8 cellular contexts compared by ENCODE assay signal in the genomic region with DNA sequence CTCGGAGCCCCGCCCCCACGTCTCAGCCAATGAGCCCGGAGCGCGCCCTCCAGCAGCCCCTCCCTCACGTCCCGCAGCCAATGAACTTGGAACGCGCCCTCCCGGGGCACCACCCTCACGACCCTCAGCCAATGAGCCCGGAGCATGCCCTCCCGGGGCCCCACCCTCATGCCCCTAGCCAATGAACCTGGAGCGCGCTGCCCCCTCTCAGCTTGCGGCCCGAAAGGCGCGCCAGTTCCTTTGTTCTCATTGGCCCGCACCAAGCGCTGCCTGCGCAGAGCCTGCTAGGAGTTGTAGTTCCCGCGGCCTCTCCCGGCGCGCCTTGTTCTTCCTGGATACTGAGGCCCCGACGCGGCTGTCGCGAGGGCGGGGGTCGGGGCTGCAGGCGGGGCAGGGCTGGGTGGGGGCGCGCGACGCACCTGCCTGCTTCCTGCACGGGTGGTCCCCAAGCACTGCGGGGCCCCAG. TPM values are rescaled to one million over a fixed set of nuclear protein-coding genes. Genes with fewer than 3 reads are reported as not detected.
DNase-seq lines count a peak whose midpoint lies in the region; ATAC-seq and TF ChIP-seq lines count a peak whose summit lies in the region.

LRRC45 (plus strand) TSS at position 325 of the 466 bp plus-strand sequence. CDS start 339 bp downstream, outside the sequence.

- peak within 1 kb of the TSS; percentile 54 for H3K27ac ChIP-seq in colonic mucosa

- peaks cover 14% of the 10 kb centered on the region for H3K36me3 Mint-ChIP-seq in activated CD4-positive, alpha-beta T cell treated with anti-CD3 and anti-CD28 coated beads, Interleukin-2, amount 10 ng/mL, durations not matched to agents 24 days and 14 days (ENCODE audit: low read depth)

- no peaks in the 10 kb centered on the region for H3K9me3 Mint-ChIP-seq in activated CD4-positive, alpha-beta T cell treated with anti-CD3 and anti-CD28 coated beads, Interleukin-2, amount 10 ng/mL, durations not matched to agents 24 days and 14 days

- intact Hi-C loops in activated CD4-positive, alpha-beta T cell treated with anti-CD3 and anti-CD28 coated beads, Interleukin-2, amount 10 ng/mL, durations not matched to agents 24 days and 14 days (cut with micrococcal nuclease): loop anchor here (1.0 to 5.0 kb wide), 8 partner anchors 14 to 204 kb away; partner anchors contain the start of genes ALYREF, ANAPC11, ASPSCR1 and DCXR
- intact Hi-C loops in colonic mucosa (cut with DNase I): no loop called here

- ATAC-seq in GM19372 (IDR thresholded peaks at IDR 0.05; ENCODE audit: low read depth, unreplicated experiment): peak; percentile 84
- peak; percentile 87 for ATAC-seq in HG03521 (IDR thresholded peaks at IDR 0.05; ENCODE audit: unreplicated experiment)

- H3K27me3 Mint-ChIP-seq in activated CD4-positive, alpha-beta T cell treated with anti-CD3 and anti-CD28 coated beads, Interleukin-2, amount 10 ng/mL, durations not matched to agents 24 days and 14 days: no peaks in the 10 kb centered on the region

- peak within 1 kb of the TSS; percentile 90 to 94 for H3K9ac ChIP-seq in colonic mucosa (ENCODE audit: low read depth in 2 of 2, low read length in 2 of 2)

- H3K4me3 Mint-ChIP-seq in activated CD4-positive, alpha-beta T cell treated with anti-CD3 and anti-CD28 coated beads, Interleukin-2, amount 10 ng/mL, durations not matched to agents 24 days and 14 days: peak within 1 kb of the TSS; percentile 88

- peak within 1 kb of the TSS; percentile 83 for H3K4me3 ChIP-seq in BE2C (ENCODE audit: low read depth, low read length)
- H3K4me3 ChIP-seq in colonic mucosa: peak within 1 kb of the TSS; percentile 77
- H3K4me3 ChIP-seq in kidney epithelial cell (ENCODE audit: low read depth, low read length): peak within 1 kb of the TSS; percentile 73

- no peaks in the 10 kb centered on the region for H3K9me3 ChIP-seq in BE2C
- H3K9me3 ChIP-seq in colonic mucosa: no peaks in the 10 kb centered on the region

- peak within 1 kb of the TSS; percentile 76 for H3K27ac Mint-ChIP-seq in activated CD4-positive, alpha-beta T cell treated with anti-CD3 and anti-CD28 coated beads, Interleukin-2, amount 10 ng/mL, durations not matched to agents 24 days and 14 days

- no peaks in the 10 kb centered on the region for H3K27me3 ChIP-seq in BE2C
- no peaks in the 10 kb centered on the region for H3K27me3 ChIP-seq in colonic mucosa
- H3K27me3 ChIP-seq in kidney epithelial cell (ENCODE audit: control insufficient read depth, insufficient read depth, low read length): no peaks in the 10 kb centered on the region

- H3K36me3 ChIP-seq in BE2C: peaks cover 4% of the 10 kb centered on the region; the same call in 1 of the 2 replicates
- no peaks in the 10 kb centered on the region for H3K36me3 ChIP-seq in colonic mucosa
- peaks cover 4% of the 10 kb centered on the region for H3K36me3 ChIP-seq in kidney epithelial cell (ENCODE audit: control insufficient read depth, insufficient read depth, low read length)

- H3K4me1 ChIP-seq in BE2C (peaks cover 4% of the 10 kb centered on the region), colonic mucosa (peaks cover 17% of the 10 kb centered on the region)

- peaks cover 23% of the 10 kb centered on the region for H3K4me1 Mint-ChIP-seq in activated CD4-positive, alpha-beta T cell treated with anti-CD3 and anti-CD28 coated beads, Interleukin-2, amount 10 ng/mL, durations not matched to agents 24 days and 14 days

- DNase-seq in BE2C (peak; percentile 100), NCI-H69 (lab: John Stamatoyannopoulos, UW) (peak; percentile 100), colonic mucosa (peak; percentile 100), kidney epithelial cell (ENCODE audit: low read depth) (peak; percentile 95)
- DNase-seq in activated CD4-positive, alpha-beta T cell treated with anti-CD3 and anti-CD28 coated beads, Interleukin-2, amount 10 ng/mL, durations not matched to agents 24 days and 14 days: peak; percentile 100
- peak; percentile 100 for DNase-seq in stimulated activated CD4-positive, alpha-beta T cell treated with anti-CD3 and anti-CD28 coated beads, Interleukin-15, amount 100 ng/mL, for 24 hours

- TF ChIP-seq CTCF in BE2C (IDR thresholded peaks at IDR 0.05; ENCODE audit: low read depth, low read length) (no peak), colonic mucosa (IDR thresholded peaks at IDR 0.05) (no peak), kidney epithelial cell (IDR thresholded peaks at IDR 0.05; ENCODE audit: insufficient read depth, low read length, poor library complexity, severe bottlenecking) (no peak)

RNA-seq across cellular contexts. Expression of gene LRRC45, which starts in this region (rescaled TPM):
- polyA plus RNA-seq in BE2C (2012; ENCODE audit: insufficient read depth, insufficient read length, low read depth): 12.0 TPM
- total RNA-seq in activated CD4-positive, alpha-beta T cell treated with anti-CD3 and anti-CD28 coated beads, Interleukin-2, amount 10 ng/mL, durations not matched to agents 24 days and 14 days: 39.0 and 40.6 TPM in 2 replicates
- total RNA-seq in colonic mucosa (10 to 100 TPM; 16.6 to 60.0 TPM), kidney epithelial cell (16.1 and 22.2 TPM in 2 replicates)

Comparison
In these comparisons a context has a peak if more than half of its experiments do, and no peak if none do; other contexts are left out.
1. Peak in every context shown above with its lines: DNase-seq, ATAC-seq, H3K4me3 ChIP-seq and H3K27ac ChIP-seq.